Comparison of ENCODE assay signal across 1 cellular context in the genomic region with DNA sequence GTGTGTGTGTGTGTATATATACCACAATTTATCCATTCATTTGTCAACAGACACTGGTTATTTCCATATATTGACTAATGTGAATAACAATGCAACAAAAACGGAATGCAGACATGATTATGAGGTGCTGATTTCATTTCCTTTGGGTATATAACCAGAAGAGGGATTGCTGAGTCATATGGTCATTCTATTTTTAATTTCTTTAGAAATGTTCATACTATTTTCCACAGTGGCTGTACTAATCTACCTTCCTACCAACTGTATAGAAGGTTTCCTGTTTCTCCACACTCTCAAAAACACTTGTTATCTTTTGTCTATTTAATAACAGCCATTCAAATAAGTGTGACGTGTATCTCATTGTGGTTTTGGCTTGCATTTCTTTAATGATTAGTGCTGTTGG.
TF ChIP-seq lines count a peak whose summit lies in the region.

No MANE protein-coding gene starts in this region.

TF ChIP-seq in SK-N-SH treated with all-trans-retinoic acid at 6 μM for 48 hours, 23 proteins besides CTCF, POLR2A, EP300 and RAD21 (continued from another document):
- TF ChIP-seq POU6F1 (CRISPR knock-in tag; IDR thresholded peaks at IDR 0.05; ENCODE audit: borderline replicate concordance, low read depth): no peak
- no peak for TF ChIP-seq CSRNP3 (CRISPR knock-in tag; IDR thresholded peaks at IDR 0.05)
- no peak for TF ChIP-seq BACH2 (CRISPR knock-in tag; IDR thresholded peaks at IDR 0.05; ENCODE audit: borderline replicate concordance)
- no peak for TF ChIP-seq ZC3H10 (CRISPR knock-in tag; IDR thresholded peaks at IDR 0.05)
- TF ChIP-seq CSDC2 (CRISPR knock-in tag; IDR thresholded peaks at IDR 0.05): no peak
- TF ChIP-seq ZNF565 (CRISPR knock-in tag; conservative IDR thresholded peaks at IDR 0.05; ENCODE audit: low read depth): no peak
- no peak for TF ChIP-seq ESRRG (CRISPR knock-in tag; IDR thresholded peaks at IDR 0.05)
